12 cellular contexts compared by ENCODE assay signal in genomic region chr15:85382942-85383341, GRCh38. TPM values are rescaled to one million over a fixed set of nuclear protein-coding genes. Genes with fewer than 3 reads are reported as not detected.
DNase-seq lines count a peak whose midpoint lies in the region; ATAC-seq, FAIRE-seq and TF ChIP-seq lines count a peak whose summit lies in the region.
"Had no signal": no experiment of that assay in that cellular context is flagged by ENCODE, and none has a peak within 500 bp of the region (broad histone marks: within the 10 kb centered on the region; RNA-seq: fewer than 3 reads in every experiment).

No MANE protein-coding gene starts in this region.

- H3K27ac Mint-ChIP-seq in CD4-positive, alpha-beta memory T cell, result peak overlapping the region in 6 of 7 donors; percentile 25 to 89 (median 73)
- H3K27ac Mint-ChIP-seq in nephron, result peak overlapping the region; percentile 6 to 75 (median 52)

- peaks cover 43 to 63% (median 56%) of the 10 kb centered on the region in 4 donors for H3K4me1 Mint-ChIP-seq in CD4-positive, alpha-beta memory T cell
- H3K4me1 Mint-ChIP-seq in nephron, result peaks cover 40% of the 10 kb centered on the region

- no peaks in the 10 kb centered on the region for H4K20me1 ChIP-seq in GM12878 (ENCODE audit: control insufficient read depth, insufficient read depth)

- no peak for TF ChIP-seq EP300 in GM12878 (IDR thresholded peaks at IDR 0.05; ENCODE audit: borderline replicate concordance in 1 of 2, control insufficient read depth in 1 of 2, low read depth in 2 of 2, low read length in 2 of 2)

- DNase-seq in CD4-positive, alpha-beta memory T cell, result no peak
- DNase-seq in GM12878 (ENCODE audit: low read depth, low spot score), result no peak
- DNase-seq in NCI-H524 (lab: John Stamatoyannopoulos, UW), result no peak
- no peak for DNase-seq in activated effector memory CD4-positive, alpha-beta T cell treated with anti-CD3 and anti-CD28 coated beads, Interleukin-2, amount 50 U/mL, for 16 hours
- no peak for DNase-seq in OCI-M2 (lab: John Stamatoyannopoulos, UW; ENCODE audit: unreplicated experiment)
- DNase-seq: activated CD4-positive, alpha-beta T cell treated with anti-CD3 and anti-CD28 coated beads for 1 hour; aorta; DMS79 treated with DMSO at 0.1 percent for 48 hours; NCI-H1694 treated with DMSO at 0.1 percent for 48 hours had no signal

- no peaks in the 10 kb centered on the region for H3K9me3 ChIP-seq in CD4-positive, alpha-beta memory T cell (ENCODE audit: control insufficient read depth in 1 of 2, low read length in 2 of 2)
- H3K9me3 ChIP-seq in HUES64 (ENCODE audit: insufficient read depth, low read depth, low read length) (no peaks in the 10 kb centered on the region), GM12878 (replicated peaks; ENCODE audit: control insufficient read depth, insufficient read depth, low read length) (no peaks in the 10 kb centered on the region)

- H3K4me2 ChIP-seq in GM12878 (ENCODE audit: control insufficient read depth, insufficient read depth), result peak overlapping the region; percentile 76; the same call in 1 of the 2 replicates

- ATAC-seq in GM12878, result no peak
- no peak for ATAC-seq in GM21360 (IDR thresholded peaks at IDR 0.05; ENCODE audit: unreplicated experiment)

- H3K27me3 Mint-ChIP-seq in CD4-positive, alpha-beta memory T cell, result no peaks in the 10 kb centered on the region
- H3K27me3 Mint-ChIP-seq in nephron (ENCODE audit: low read depth), result no peaks in the 10 kb centered on the region

- peaks cover 65% of the 10 kb centered on the region for H3K79me2 ChIP-seq in GM12878 (ENCODE audit: control insufficient read depth, insufficient read depth, low read length)

- POLR2A ChIA-PET in CD4-positive, alpha-beta memory T cell (lab: Charles Lee; ENCODE audit: partially characterized antibody), result interaction anchor here (1.3 to 6.5 kb wide), 3 partner anchors 18 to 53 kb away, joined by 6 to 89 read pairs (median 44); no protein-coding TSS in a partner anchor
- POLR2A ChIA-PET in GM12878 (lab: Charles Lee), result interaction anchor here (1.0 to 5.6 kb wide), 8 partner anchors 17 to 70 kb away, joined by 3 to 47 read pairs (median 4); no protein-coding TSS in a partner anchor

- H3K36me3 ChIP-seq in CD4-positive, alpha-beta memory T cell (ENCODE audit: insufficient read depth, low read length), result no peaks in the 10 kb centered on the region
- H3K36me3 ChIP-seq in HUES64 (ENCODE audit: insufficient read depth, low read length), result no peaks in the 10 kb centered on the region
- H3K36me3 ChIP-seq in GM12878 (ENCODE audit: control insufficient read depth in 2 of 2, insufficient read depth in 2 of 2, low read length in 1 of 2), result no peaks in the 10 kb centered on the region

- no peak for FAIRE-seq in GM12878 (lab: Jason Lieb, UNC)

- no peak overlapping the region for H3K4me3 ChIP-seq in CD4-positive, alpha-beta memory T cell (ENCODE audit: low read length in 2 of 2)
- H3K4me3 ChIP-seq in HUES64 (ENCODE audit: low read length) (0 out of 2 replicates have a peak overlapping the region, but pooled peaks have one; percentile 91), GM12878 (peak overlapping the region; percentile 80)

- intact Hi-C loops in CD4-positive, alpha-beta memory T cell (cut with micrococcal nuclease), result loop anchor here (5.0 to 10.0 kb wide), 2 partner anchors 66 to 322 kb away; no protein-coding TSS in a partner anchor
- intact Hi-C loops in GM12878 (cut with micrococcal nuclease; ENCODE audit: unreplicated experiment), result loop anchor here (2.0 to 10.0 kb wide), 3 partner anchors 22 to 312 kb away; no protein-coding TSS in a partner anchor

- no peak for TF ChIP-seq RAD21 in GM12878 (IDR thresholded peaks at IDR 0.05; ENCODE audit: insufficient read depth, low read depth, low read length)

- RAD21 ChIA-PET in GM12878 (lab: Charles Lee; ENCODE audit: unreplicated experiment), result interaction anchor here (0.8 to 8.2 kb wide), 9 partner anchors 20 to 74 kb away, joined by 3 to 121 read pairs (median 7); no protein-coding TSS in a partner anchor

- no peak for TF ChIP-seq CTCF in GM12878 (IDR thresholded peaks at IDR 0.05 in 2 of 3, conservative IDR thresholded peaks at IDR 0.05 in 1 of 3; ENCODE audit: control insufficient read depth in 2 of 3, extremely low read depth in 1 of 3, insufficient read depth in 1 of 3, low read depth in 3 of 3, low read length in 3 of 3)
- no peak for TF ChIP-seq CTCF in nephron (IDR thresholded peaks at IDR 0.05; ENCODE audit: unreplicated experiment in 3 of 3)

- peaks cover 73% of the 10 kb centered on the region for H3K4me1 ChIP-seq in CD4-positive, alpha-beta memory T cell (ENCODE audit: insufficient read depth, low read length)
- H3K4me1 ChIP-seq in HUES64 (ENCODE audit: insufficient read depth, low read length) (peaks cover 18% of the 10 kb centered on the region; the same call in 1 of the 2 replicates), GM12878 (ENCODE audit: control insufficient read depth, insufficient read depth, low read length) (peaks cover 19% of the 10 kb centered on the region)

- no peaks in the 10 kb centered on the region for H3K9me3 Mint-ChIP-seq in CD4-positive, alpha-beta memory T cell
- H3K9me3 Mint-ChIP-seq in nephron, result no peaks in the 10 kb centered on the region

- SMC1A ChIA-PET in GM12878 (lab: Charles Lee; ENCODE audit: uncharacterized antibody, unreplicated experiment), result interaction anchor here (0.5 to 2.6 kb wide), 15 partner anchors 14 to 123 kb away, joined by 3 to 29 read pairs (median 4); no protein-coding TSS in a partner anchor

- in situ Hi-C loops in GM12878 (cut with MboI), result no loop called here

- BruUV-seq in GM12878 (replicated peaks; lab: Mats Ljungman, UMichigan), result no TSS peak

- WGBS in HUES64, result 83% methylated on average over 3 of the region's 4 CpGs
- WGBS in GM12878 (ENCODE audit: insufficient coverage, insufficient replicate concordance, low lambda C conversion rate, missing lambda C conversion rate), result 98% methylated on average over 4 of the region's 4 CpGs

- H2AFZ ChIP-seq in GM12878 (ENCODE audit: control insufficient read depth, low read depth, low read length), result no peak overlapping the region

- H3K4me3 Mint-ChIP-seq in CD4-positive, alpha-beta memory T cell, result peak overlapping the region in 7 of 8 donors; percentile 7 to 92 (median 85)
- peak overlapping the region; percentile 89 to 93 (median 93) for H3K4me3 Mint-ChIP-seq in nephron

- H3K27ac ChIP-seq in CD4-positive, alpha-beta memory T cell (ENCODE audit: low read depth, low read length), result no peak overlapping the region
- H3K27ac ChIP-seq in HUES64 (ENCODE audit: low read depth, low read length) (no peak overlapping the region), GM12878 (ENCODE audit: control insufficient read depth, insufficient read depth) (no peak overlapping the region)

- peaks cover 7 to 18% of the 10 kb centered on the region in 2 donors for H3K36me3 Mint-ChIP-seq in CD4-positive, alpha-beta memory T cell
- H3K36me3 Mint-ChIP-seq in nephron (ENCODE audit: low read depth), result peaks cover 18% of the 10 kb centered on the region

- CTCF ChIA-PET in CD4-positive, alpha-beta memory T cell (lab: Charles Lee; ENCODE audit: partially characterized antibody), result interaction anchor here (1.1 to 1.9 kb wide), 4 partner anchors 24 to 103 kb away, joined by 3 to 11 read pairs (median 5); no protein-coding TSS in a partner anchor
- CTCF ChIA-PET in GM12878 (lab: Yijun Ruan, JAX), result interaction anchor here (1.0 to 6.8 kb wide), 9 partner anchors 9 to 103 kb away, joined by 3 to 80 read pairs (median 6); no protein-coding TSS in a partner anchor

- no peaks in the 10 kb centered on the region for H3K27me3 ChIP-seq in CD4-positive, alpha-beta memory T cell (ENCODE audit: insufficient read depth, low read length)
- H3K27me3 ChIP-seq in HUES64 (ENCODE audit: insufficient read depth, low read length), result no peaks in the 10 kb centered on the region; the same call in 1 of the 2 replicates
- H3K27me3 ChIP-seq in GM12878 (replicated peaks in 1 of 2; ENCODE audit: control insufficient read depth in 2 of 2, insufficient read depth in 2 of 2, low read length in 1 of 2), result no peaks in the 10 kb centered on the region; a peak in 1 of 4 replicates

- H3K9ac ChIP-seq in HUES64 (ENCODE audit: low read depth, low read length), result no peak overlapping the region
- no peak overlapping the region for H3K9ac ChIP-seq in GM12878 (ENCODE audit: control insufficient read depth, insufficient read depth, low read length)

- TF ChIP-seq POLR2A in GM12878 (IDR thresholded peaks at IDR 0.05; ENCODE audit: low read depth, low read length), result no peak

TF ChIP-seq in GM12878, 131 proteins besides CTCF, POLR2A, EP300 and RAD21 (continues in another document):
- TF ChIP-seq ZNF217 (IDR thresholded peaks at IDR 0.05), result no peak
- no peak for TF ChIP-seq RAD51 (IDR thresholded peaks at IDR 0.05)
- TF ChIP-seq SRF (IDR thresholded peaks at IDR 0.05; ENCODE audit: low read depth in 2 of 2, low read length in 2 of 2), result no peak
- no peak for TF ChIP-seq RUNX3 (IDR thresholded peaks at IDR 0.05; ENCODE audit: low read length)
- no peak for TF ChIP-seq ZNF622 (IDR thresholded peaks at IDR 0.05)
- TF ChIP-seq YY1 (IDR thresholded peaks at IDR 0.05; ENCODE audit: low read depth, low read length), result no peak
- no peak for TF ChIP-seq SIN3A (IDR thresholded peaks at IDR 0.05; ENCODE audit: low read depth, low read length)
- no peak for TF ChIP-seq TBL1XR1 (IDR thresholded peaks at IDR 0.05; ENCODE audit: low read depth, low read length)
- no peak for TF ChIP-seq DPF2 (IDR thresholded peaks at IDR 0.05)
- TF ChIP-seq ZZZ3 (IDR thresholded peaks at IDR 0.05; ENCODE audit: control insufficient read depth, insufficient read length, low read depth), result no peak

RNA-seq across cellular contexts. Expression of gene AKAP13, which starts 2.5 kb away (rescaled TPM):
- 100 to 1,000 TPM; 300 to 319 TPM for total RNA-seq in CD4-positive, alpha-beta memory T cell
- polyA plus RNA-seq in CD4-positive, alpha-beta memory T cell, result 100 to 1,000 TPM in 1 of 2 donors, 10 to 100 TPM in 1; 68.7 to 195 TPM
- 22.5 TPM for polyA plus RNA-seq in HUES64 (2013, experiment 1 of 2)
- 23.3 TPM for polyA plus RNA-seq in HUES64 (2013, experiment 2 of 2)
- total RNA-seq in GM12878 (2013; cell fraction: nucleolus; rRNA removed), result 399 and 407 TPM in 2 replicates
- total RNA-seq in GM12878 (2014; rRNA removed) (59.1 and 59.6 TPM in 2 replicates), GM12878 (2014; rRNA removed; fragmentation: Illumina TruSeq; extraction: Trizol) (63.4 and 65.5 TPM in 2 replicates), GM12878 (2021) (67.0 and 74.9 TPM in 2 replicates)
- 39.2 TPM for polyA plus RNA-seq in GM12878 (2011; ENCODE audit: low read depth)
- polyA plus RNA-seq in GM12878 (2011; rRNA removed) (29.7 and 36.3 TPM in 2 replicates), GM12878 (2014; fragmentation: Illumina TruSeq; extraction: Trizol) (55.8 and 56.2 TPM in 2 replicates), GM12878 (2014; fragmentation: Nextera tagmentation; extraction: Ambion mirVana) (10 to 100 TPM; 14.4 to 21.5 TPM), GM12878 (2014; rRNA removed) (41.4 and 42.3 TPM in 2 replicates), GM12878 (2016; fragmentation: Nextera tagmentation; extraction: Ambion mirVana) (10 to 100 TPM; 54.5 to 56.3 TPM)
- polyA plus RNA-seq in GM12878 (2011; cell fraction: cytosol; rRNA removed), result 40.3 and 63.4 TPM in 2 replicates
- 75.9 and 95.9 TPM in 2 replicates for polyA plus RNA-seq in GM12878 (2011; cell fraction: nucleus; rRNA removed)
- polyA plus RNA-seq in GM12878 (2012), result 56.2 and 76.5 TPM in 2 replicates
- 110 and 178 TPM in 2 replicates for polyA minus RNA-seq in GM12878 (2011; rRNA and poly(A)+ RNA removed)
- polyA minus RNA-seq in GM12878 (2011; cell fraction: cytosol; rRNA and poly(A)+ RNA removed), result 61.3 and 76.6 TPM in 2 replicates
- 119 and 203 TPM in 2 replicates for polyA minus RNA-seq in GM12878 (2011; cell fraction: nucleus; rRNA and poly(A)+ RNA removed)

Comparison
In these comparisons a context has a peak if more than half of its experiments do, and no peak if none do; other contexts are left out.
1. H3K4me3 ChIP-seq: peak in HUES64 (single experiment) and GM12878 (single experiment); none in CD4-positive, alpha-beta memory T cell (0 of 2).